In the genomic region with DNA sequence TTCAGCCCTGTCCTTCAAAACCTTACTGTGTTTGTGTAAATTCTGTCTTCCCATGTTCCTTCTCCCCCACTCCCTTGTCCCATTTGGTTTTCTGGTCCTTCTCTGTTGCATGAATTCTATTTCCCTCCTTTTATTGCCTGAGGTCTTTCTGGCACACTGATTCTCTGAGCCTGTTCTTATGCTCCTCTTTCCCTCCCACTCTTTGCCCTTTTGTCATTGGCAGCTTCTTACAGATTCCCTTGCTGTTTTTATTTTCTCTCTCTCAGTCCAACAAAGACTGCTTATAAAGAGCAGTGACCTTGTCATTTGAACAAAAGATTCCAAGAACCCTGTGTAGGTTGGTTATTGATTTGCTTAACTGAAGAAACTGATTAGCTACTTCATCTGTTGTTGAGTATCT, we compare ENCODE assay signal across 2 cellular contexts.
TF ChIP-seq lines count a peak whose summit lies in the region.

No MANE protein-coding gene starts in this region.

TF ChIP-seq in SK-N-SH, 30 proteins besides CTCF, POLR2A, EP300 and RAD21 (continued from another document):
- no peak for TF ChIP-seq NRF1 (IDR thresholded peaks at IDR 0.05; ENCODE audit: low read depth, low read length)
TF ChIP-seq in SK-N-SH: peak in this region for 0.

TF ChIP-seq in SK-N-SH treated with all-trans-retinoic acid at 6 μM for 48 hours, 23 proteins besides CTCF, POLR2A, EP300 and RAD21 (continued from another document):
- TF ChIP-seq PPARA (CRISPR knock-in tag; IDR thresholded peaks at IDR 0.05; ENCODE audit: borderline replicate concordance): no peak
- TF ChIP-seq, protein P1, sequence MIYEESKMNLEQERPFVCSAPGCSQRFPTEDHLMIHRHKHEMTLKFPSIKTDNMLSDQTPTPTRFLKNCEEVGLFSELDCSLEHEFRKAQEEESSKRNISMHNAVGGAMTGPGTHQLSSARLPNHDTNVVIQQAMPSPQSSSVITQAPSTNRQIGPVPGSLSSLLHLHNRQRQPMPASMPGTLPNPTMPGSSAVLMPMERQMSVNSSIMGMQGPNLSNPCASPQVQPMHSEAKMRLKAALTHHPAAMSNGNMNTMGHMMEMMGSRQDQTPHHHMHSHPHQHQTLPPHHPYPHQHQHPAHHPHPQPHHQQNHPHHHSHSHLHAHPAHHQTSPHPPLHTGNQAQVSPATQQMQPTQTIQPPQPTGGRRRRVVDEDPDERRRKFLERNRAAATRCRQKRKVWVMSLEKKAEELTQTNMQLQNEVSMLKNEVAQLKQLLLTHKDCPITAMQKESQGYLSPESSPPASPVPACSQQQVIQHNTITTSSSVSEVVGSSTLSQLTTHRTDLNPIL (CRISPR knock-in tag; IDR thresholded peaks at IDR 0.05; ENCODE audit: low read depth): no peak
- TF ChIP-seq OSR1 (CRISPR knock-in tag; IDR thresholded peaks at IDR 0.05): no peak
- TF ChIP-seq ZNF565 (CRISPR knock-in tag; conservative IDR thresholded peaks at IDR 0.05; ENCODE audit: low read depth): no peak
- TF ChIP-seq ISL1 (CRISPR knock-in tag; IDR thresholded peaks at IDR 0.05): no peak
- no peak for TF ChIP-seq CSDC2 (CRISPR knock-in tag; IDR thresholded peaks at IDR 0.05)
- TF ChIP-seq ZFP3 (CRISPR knock-in tag; IDR thresholded peaks at IDR 0.05): no peak
- TF ChIP-seq ESRRG (CRISPR knock-in tag; IDR thresholded peaks at IDR 0.05): no peak
- TF ChIP-seq, protein P2, sequence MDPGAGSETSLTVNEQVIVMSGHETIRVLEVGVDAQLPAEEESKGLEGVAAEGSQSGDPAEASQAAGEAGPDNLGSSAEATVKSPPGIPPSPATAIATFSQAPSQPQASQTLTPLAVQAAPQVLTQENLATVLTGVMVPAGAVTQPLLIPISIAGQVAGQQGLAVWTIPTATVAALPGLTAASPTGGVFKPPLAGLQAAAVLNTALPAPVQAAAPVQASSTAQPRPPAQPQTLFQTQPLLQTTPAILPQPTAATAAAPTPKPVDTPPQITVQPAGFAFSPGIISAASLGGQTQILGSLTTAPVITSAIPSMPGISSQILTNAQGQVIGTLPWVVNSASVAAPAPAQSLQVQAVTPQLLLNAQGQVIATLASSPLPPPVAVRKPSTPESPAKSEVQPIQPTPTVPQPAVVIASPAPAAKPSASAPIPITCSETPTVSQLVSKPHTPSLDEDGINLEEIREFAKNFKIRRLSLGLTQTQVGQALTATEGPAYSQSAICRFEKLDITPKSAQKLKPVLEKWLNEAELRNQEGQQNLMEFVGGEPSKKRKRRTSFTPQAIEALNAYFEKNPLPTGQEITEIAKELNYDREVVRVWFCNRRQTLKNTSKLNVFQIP (CRISPR knock-in tag; IDR thresholded peaks at IDR 0.05; ENCODE audit: borderline replicate concordance, low read depth): no peak
- TF ChIP-seq, protein P3, sequence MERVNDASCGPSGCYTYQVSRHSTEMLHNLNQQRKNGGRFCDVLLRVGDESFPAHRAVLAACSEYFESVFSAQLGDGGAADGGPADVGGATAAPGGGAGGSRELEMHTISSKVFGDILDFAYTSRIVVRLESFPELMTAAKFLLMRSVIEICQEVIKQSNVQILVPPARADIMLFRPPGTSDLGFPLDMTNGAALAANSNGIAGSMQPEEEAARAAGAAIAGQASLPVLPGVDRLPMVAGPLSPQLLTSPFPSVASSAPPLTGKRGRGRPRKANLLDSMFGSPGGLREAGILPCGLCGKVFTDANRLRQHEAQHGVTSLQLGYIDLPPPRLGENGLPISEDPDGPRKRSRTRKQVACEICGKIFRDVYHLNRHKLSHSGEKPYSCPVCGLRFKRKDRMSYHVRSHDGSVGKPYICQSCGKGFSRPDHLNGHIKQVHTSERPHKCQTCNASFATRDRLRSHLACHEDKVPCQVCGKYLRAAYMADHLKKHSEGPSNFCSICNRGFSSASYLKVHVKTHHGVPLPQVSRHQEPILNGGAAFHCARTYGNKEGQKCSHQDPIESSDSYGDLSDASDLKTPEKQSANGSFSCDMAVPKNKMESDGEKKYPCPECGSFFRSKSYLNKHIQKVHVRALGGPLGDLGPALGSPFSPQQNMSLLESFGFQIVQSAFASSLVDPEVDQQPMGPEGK (CRISPR knock-in tag; IDR thresholded peaks at IDR 0.05; ENCODE audit: borderline replicate concordance): no peak
- TF ChIP-seq GLIS3 (CRISPR knock-in tag; IDR thresholded peaks at IDR 0.05): no peak
